Comparison of ENCODE assay signal across 2 cellular contexts in genomic region chr21:32976791-32977190, GRCh38.
TF ChIP-seq lines count a peak whose summit lies in the region.

No MANE protein-coding gene starts in this region.

TF ChIP-seq in GM23338, 12 proteins besides CTCF, POLR2A, EP300 and RAD21:
- TF ChIP-seq ZNF331 (CRISPR knock-in tag; IDR thresholded peaks at IDR 0.05; ENCODE audit: low read depth) (no peak), REST (IDR thresholded peaks at IDR 0.05; ENCODE audit: unreplicated experiment) (no peak), POLR2AphosphoS5 (IDR thresholded peaks at IDR 0.05; ENCODE audit: low read depth) (no peak), JUNB (IDR thresholded peaks at IDR 0.05; ENCODE audit: unreplicated experiment) (no peak), EZH2 (IDR thresholded peaks at IDR 0.05; ENCODE audit: low read depth, unreplicated experiment) (no peak), EZH2phosphoT487 (IDR thresholded peaks at IDR 0.05; ENCODE audit: unreplicated experiment) (no peak), STAT1 (IDR thresholded peaks at IDR 0.05; ENCODE audit: unreplicated experiment) (no peak), ZNF114 (CRISPR knock-in tag; IDR thresholded peaks at IDR 0.05) (no peak), CREB1 (CRISPR knock-in tag; IDR thresholded peaks at IDR 0.05; ENCODE audit: low read depth) (no peak), ZNF462 (CRISPR knock-in tag; IDR thresholded peaks at IDR 0.05) (no peak), ETS1 (IDR thresholded peaks at IDR 0.05) (no peak), NANOG (IDR thresholded peaks at IDR 0.05; ENCODE audit: borderline replicate concordance) (no peak)

TF ChIP-seq in H1, 55 proteins besides CTCF, POLR2A, EP300 and RAD21:
- TF ChIP-seq USF2 (IDR thresholded peaks at IDR 0.05; ENCODE audit: low read length), result no peak
- no peak for TF ChIP-seq KDM1A (IDR thresholded peaks at IDR 0.05; ENCODE audit: borderline replicate concordance, low read length)
- TF ChIP-seq SIX5 (IDR thresholded peaks at IDR 0.05; ENCODE audit: low read depth, low read length), result no peak
- no peak for TF ChIP-seq CBX5 (IDR thresholded peaks at IDR 0.05; ENCODE audit: low read depth, low read length)
- TF ChIP-seq POLR2AphosphoS5 (IDR thresholded peaks at IDR 0.05; ENCODE audit: low read depth, low read length), result no peak
- TF ChIP-seq E2F6 (IDR thresholded peaks at IDR 0.05), result no peak
- TF ChIP-seq POU5F1 (IDR thresholded peaks at IDR 0.05; ENCODE audit: low read depth, low read length), result no peak
- no peak for TF ChIP-seq RBBP5 (IDR thresholded peaks at IDR 0.05; ENCODE audit: borderline replicate concordance, low read depth, low read length)
- no peak for TF ChIP-seq EGR1 (IDR thresholded peaks at IDR 0.05; ENCODE audit: borderline replicate concordance, low read depth, low read length)
- TF ChIP-seq CEBPB (IDR thresholded peaks at IDR 0.05; ENCODE audit: low read depth, low read length), result no peak
- no peak for TF ChIP-seq SIRT6 (IDR thresholded peaks at IDR 0.05; ENCODE audit: low read length)
- no peak for TF ChIP-seq SP4 (IDR thresholded peaks at IDR 0.05; ENCODE audit: low read length)
- TF ChIP-seq HDAC2 (IDR thresholded peaks at IDR 0.05; ENCODE audit: borderline replicate concordance in 1 of 2, low read depth in 2 of 2, low read length in 2 of 2), result no peak
TF ChIP-seq in H1: peak in this region for 0.
